ENCODE assay signal across 24 cellular contexts in genomic region chr19:1633269-1633606, GRCh38.
"Had no signal": no experiment of that assay in that cellular context is flagged by ENCODE, and none has a peak within 500 bp of the region (broad histone marks: within the 10 kb centered on the region; RNA-seq: fewer than 3 reads in every experiment).

No MANE protein-coding gene starts in this region.

- ATAC-seq: gastrocnemius medialis; lower lobe of right lung; naive thymus-derived CD4-positive, alpha-beta T cell; psoas muscle had no signal

- H3K27ac ChIP-seq: esophagus muscularis mucosa, gastrocnemius medialis, heart right ventricle, left ventricle myocardium inferior, lower lobe of right lung, neutrophil, psoas muscle, stomach, thoracic aorta had no signal

- H3K4me1 ChIP-seq: esophagus muscularis mucosa, gastrocnemius medialis, heart right ventricle, left ventricle myocardium inferior, lower lobe of right lung, psoas muscle had no signal

- H3K27me3 ChIP-seq: dorsolateral prefrontal cortex, esophagus muscularis mucosa, gastrocnemius medialis, heart right ventricle, neutrophil, stomach had no signal

- H3K4me3 ChIP-seq: dorsolateral prefrontal cortex, esophagus muscularis mucosa, gastrocnemius medialis, heart right ventricle, left ventricle myocardium inferior, lower lobe of right lung, psoas muscle, stomach, thoracic aorta had no signal

- H3K9me3 ChIP-seq: esophagus muscularis mucosa, gastrocnemius medialis, lower lobe of right lung, neutrophil, psoas muscle, thoracic aorta had no signal

- DNase-seq: central memory CD4-positive, alpha-beta T cell; cortex of kidney; dorsolateral prefrontal cortex; effector memory CD4-positive, alpha-beta T cell; gastrocnemius medialis; heart right ventricle; islet precursor cell; left ventricle myocardium inferior; lower lobe of right lung; midbrain; naive thymus-derived CD4-positive, alpha-beta T cell; nephron progenitor cell; psoas muscle; stimulated activated CD4-positive, alpha-beta T cell treated with anti-CD3 and anti-CD28 coated beads, Interleukin-15, amount 100 ng/mL, for 24 hours; stimulated activated CD4-positive, alpha-beta T cell treated with anti-CD3 and anti-CD28 coated beads, Interleukin-1b, Interleukin-23, amount 100 ng/mL, for 48 hours; stimulated activated CD4-positive, alpha-beta T cell treated with anti-CD3 and anti-CD28 coated beads, Interleukin-4, amount 100 ng/mL, for 24 hours; stimulated activated naive CD4-positive, alpha-beta T cell; stomach; substantia nigra; trophoblast cell had no signal

- FAIRE-seq: endometrium had no signal
